Comparison of ENCODE assay signal across 15 cellular contexts in the genomic region with DNA sequence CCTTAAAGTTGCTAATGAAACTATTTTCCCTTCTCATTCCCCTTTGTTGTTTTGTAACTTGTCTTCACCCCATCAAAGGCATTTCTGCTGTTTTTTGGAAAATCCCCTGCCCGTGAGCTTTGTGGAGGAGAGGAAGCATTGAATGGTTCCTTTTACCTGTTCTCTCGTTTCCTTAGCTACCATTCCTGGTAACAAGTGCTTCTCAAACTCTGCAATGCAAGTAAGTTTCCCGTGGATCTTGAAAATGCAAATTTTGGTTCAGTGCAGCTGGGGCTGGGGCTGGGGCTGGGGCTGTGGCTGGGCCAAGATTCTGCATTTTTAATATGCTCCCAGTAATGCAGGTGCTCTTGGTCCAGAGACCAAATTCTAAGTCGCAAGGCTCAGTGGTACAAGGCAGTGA.
DNase-seq lines count a peak whose midpoint lies in the region; ATAC-seq, FAIRE-seq and TF ChIP-seq lines count a peak whose summit lies in the region.
"Had no signal": no experiment of that assay in that cellular context is flagged by ENCODE, and none has a peak within 500 bp of the region (broad histone marks: within the 10 kb centered on the region; RNA-seq: fewer than 3 reads in every experiment).

No MANE protein-coding gene starts in this region.

- H2BK5ac ChIP-seq in H1 (ENCODE audit: low read depth, low read length): no peak overlapping the region

- peak overlapping the region; percentile 85 for H3K27ac Mint-ChIP-seq in Caco-2 (ENCODE audit: unreplicated experiment)
- H3K27ac Mint-ChIP-seq in nephron: peak overlapping the region in 2 of 3 experiments; percentile 57 to 66
- no peak overlapping the region for H3K27ac Mint-ChIP-seq in neural progenitor cell
- H3K27ac Mint-ChIP-seq: CD4-positive, alpha-beta T cell had no signal

- TF ChIP-seq CTCF in Caco-2 (IDR thresholded peaks at IDR 0.05; ENCODE audit: insufficient read depth in 1 of 2, low read depth in 1 of 2, low read length in 1 of 2, severe bottlenecking in 1 of 2, unreplicated experiment in 1 of 2): no peak
- no peak for TF ChIP-seq CTCF in H1 (IDR thresholded peaks at IDR 0.05; ENCODE audit: control extremely low read depth in 1 of 3, insufficient read depth in 1 of 3, low read depth in 1 of 3, low read length in 3 of 3)
- TF ChIP-seq CTCF in nephron (IDR thresholded peaks at IDR 0.05; ENCODE audit: unreplicated experiment in 3 of 3): no peak
- TF ChIP-seq CTCF in neural progenitor cell (IDR thresholded peaks at IDR 0.05): no peak

- CTCF ChIA-PET in Caco-2 (lab: Charles Lee): interaction anchor here (1.5 to 1.7 kb wide), 2 partner anchors 48 to 170 kb away, joined by 3 to 9 read pairs; no protein-coding TSS in a partner anchor
- CTCF ChIA-PET in H1 (lab: Charles Lee; ENCODE audit: partially characterized antibody): interaction anchor here (0.6 to 1.9 kb wide), 3 partner anchors 10 to 170 kb away, joined by 3 to 10 read pairs (median 3); no protein-coding TSS in a partner anchor

- no peak for TF ChIP-seq RAD21 in H1 (IDR thresholded peaks at IDR 0.05 in 1 of 2, conservative IDR thresholded peaks at IDR 0.05 in 1 of 2; ENCODE audit: low read depth in 2 of 2, low read length in 2 of 2)

- no peak for ATAC-seq in GM21515 (IDR thresholded peaks at IDR 0.05; ENCODE audit: unreplicated experiment)
- ATAC-seq: Panc1 had no signal

- H2BK120ac ChIP-seq in H1 (replicated peaks; ENCODE audit: low read depth, low read length): no peak overlapping the region

- H3K9me3 Mint-ChIP-seq in Caco-2 (ENCODE audit: unreplicated experiment): no peaks in the 10 kb centered on the region
- H3K9me3 Mint-ChIP-seq in nephron: no peaks in the 10 kb centered on the region
- no peaks in the 10 kb centered on the region for H3K9me3 Mint-ChIP-seq in neural progenitor cell
- H3K9me3 Mint-ChIP-seq: CD4-positive, alpha-beta T cell had no signal

- no peak overlapping the region for H2AFZ ChIP-seq in H1 (ENCODE audit: low read length)
- H2AFZ ChIP-seq in neural progenitor cell (replicated peaks): no peak overlapping the region

- H3K9ac ChIP-seq in HUES64 (ENCODE audit: low read depth, low read length): no peak overlapping the region
- no peak overlapping the region for H3K9ac ChIP-seq in H1 (replicated peaks in 1 of 4; ENCODE audit: extremely low read depth in 1 of 4, low read depth in 3 of 4, low read length in 3 of 4)
- no peak overlapping the region for H3K9ac ChIP-seq in neural progenitor cell

- H3K79me2 ChIP-seq in H1 (ENCODE audit: control insufficient read depth in 1 of 2, insufficient read depth in 2 of 2, low read length in 2 of 2) (no peaks in the 10 kb centered on the region), neural progenitor cell (ENCODE audit: low read depth) (no peaks in the 10 kb centered on the region)

- H3K4me1 Mint-ChIP-seq in Caco-2 (ENCODE audit: low read depth, unreplicated experiment): peaks cover 23% of the 10 kb centered on the region
- peaks cover 22% of the 10 kb centered on the region for H3K4me1 Mint-ChIP-seq in nephron
- peaks cover 5% of the 10 kb centered on the region for H3K4me1 Mint-ChIP-seq in neural progenitor cell

- no peak for TF ChIP-seq EP300 in H1 (IDR thresholded peaks at IDR 0.05; ENCODE audit: borderline replicate concordance in 1 of 2, low read depth in 2 of 2, low read length in 2 of 2)

- H4K5ac ChIP-seq in H1 (ENCODE audit: insufficient read length, low read depth, low read length): no peak overlapping the region

- DNase-seq in Caco-2 (no peak), H1 (ENCODE audit: low read depth in 1 of 2, low spot score in 2 of 2) (no peak), SW480 (ENCODE audit: low spot score) (no peak), neural progenitor cell (ENCODE audit: low spot score) (no peak), dermis blood vessel endothelial cell (no peak)
- DNase-seq: CD4-positive, alpha-beta T cell; EL; HCEC 1CT; SJCRH30 had no signal

- H3K56ac ChIP-seq in H1 (replicated peaks; ENCODE audit: insufficient read length, low read depth, low read length): no peak overlapping the region

- H3K4ac ChIP-seq in H1 (replicated peaks; ENCODE audit: insufficient read length, low read depth, low read length): no peak overlapping the region

- H3K27me3 ChIP-seq in Caco-2 (replicated peaks; ENCODE audit: control insufficient read depth, insufficient read depth, low read length) (no peaks in the 10 kb centered on the region), HUES64 (ENCODE audit: insufficient read depth, low read length) (no peaks in the 10 kb centered on the region), H1 (replicated peaks in 1 of 4; ENCODE audit: control insufficient read depth in 3 of 4, extremely low read depth in 1 of 4, insufficient read depth in 3 of 4, low read length in 3 of 4) (no peaks in the 10 kb centered on the region), neural progenitor cell (no peaks in the 10 kb centered on the region)
- H3K27me3 ChIP-seq: SJCRH30 had no signal

- H3K36me3 ChIP-seq in Caco-2 (ENCODE audit: control insufficient read depth, insufficient read depth, low read length): no peaks in the 10 kb centered on the region; the same call in 1 of the 2 replicates
- H3K36me3 ChIP-seq in HUES64 (ENCODE audit: insufficient read depth, low read length): no peaks in the 10 kb centered on the region; the same call in 1 of the 2 replicates
- no peaks in the 10 kb centered on the region for H3K36me3 ChIP-seq in H1 (ENCODE audit: control insufficient read depth in 2 of 4, insufficient read depth in 4 of 4, low read length in 3 of 4)
- H3K36me3 ChIP-seq in neural progenitor cell: no peaks in the 10 kb centered on the region
- H3K36me3 ChIP-seq: SJCRH30 had no signal

- H3F3A ChIP-seq in neural progenitor cell (ENCODE audit: low read depth): no peaks in the 10 kb centered on the region

- H4K8ac ChIP-seq in H1 (ENCODE audit: extremely low read depth, insufficient read depth, low read length): no peak overlapping the region

- POLR2A ChIA-PET in Caco-2 (lab: Charles Lee) (interaction anchor here (0.5 to 2.2 kb wide), 4 partner anchors 14 to 59 kb away, joined by 4 to 10 read pairs (median 6); no protein-coding TSS in a partner anchor), H1 (lab: Charles Lee; ENCODE audit: partially characterized antibody) (no interaction called here)

- no peaks in the 10 kb centered on the region for H3K79me1 ChIP-seq in H1 (ENCODE audit: low read depth, low read length)

- H4K91ac ChIP-seq in H1 (replicated peaks; ENCODE audit: insufficient read length, low read length): no peak overlapping the region

- TSS peak; percentile 78 for BruUV-seq in Caco-2 (replicated peaks; lab: Mats Ljungman, UMichigan)

- H3K4me3 ChIP-seq in Caco-2 (ENCODE audit: low read depth, low read length): no peak overlapping the region
- H3K4me3 ChIP-seq in HUES64 (ENCODE audit: low read length): no peak overlapping the region
- H3K4me3 ChIP-seq in H1 (ENCODE audit: extremely low read depth in 1 of 4, insufficient read depth in 2 of 4, low read depth in 3 of 4, low read length in 4 of 4): no peak overlapping the region
- H3K4me3 ChIP-seq in neural progenitor cell: no peak overlapping the region
- H3K4me3 ChIP-seq: SJCRH30 had no signal

- H3K27ac ChIP-seq in HUES64 (ENCODE audit: low read depth, low read length) (peak overlapping the region; percentile 32; the same call in 1 of the 2 replicates), H1 (ENCODE audit: low read depth, low read length) (peak overlapping the region; percentile 37; the same call in 1 of the 2 replicates), neural progenitor cell (no peak overlapping the region)
- H3K27ac ChIP-seq: HL-60, SJCRH30 had no signal

- no peak overlapping the region for H3K23ac ChIP-seq in H1 (ENCODE audit: insufficient read length)

- H3K9me3 ChIP-seq in Caco-2 (no peaks in the 10 kb centered on the region), HUES64 (ENCODE audit: insufficient read depth, low read depth, low read length) (no peaks in the 10 kb centered on the region), H1 (ENCODE audit: insufficient read depth in 2 of 2, low read depth in 1 of 2, low read length in 1 of 2) (no peaks in the 10 kb centered on the region), neural progenitor cell (ENCODE audit: low read depth) (no peaks in the 10 kb centered on the region)
- H3K9me3 ChIP-seq: SJCRH30 had no signal

- H3K27me3 Mint-ChIP-seq in Caco-2 (ENCODE audit: insufficient read depth, unreplicated experiment) (no peaks in the 10 kb centered on the region), nephron (ENCODE audit: low read depth) (no peaks in the 10 kb centered on the region), neural progenitor cell (ENCODE audit: insufficient read depth, low read depth) (no peaks in the 10 kb centered on the region)
- H3K27me3 Mint-ChIP-seq: CD4-positive, alpha-beta T cell had no signal

- H2AK5ac ChIP-seq in H1 (ENCODE audit: low read depth, low read length): no peak overlapping the region

- H3K4me1 ChIP-seq in Caco-2: peaks cover 20% of the 10 kb centered on the region
- peaks cover 16% of the 10 kb centered on the region for H3K4me1 ChIP-seq in HUES64 (ENCODE audit: insufficient read depth, low read length)
- H3K4me1 ChIP-seq in H1 (replicated peaks in 1 of 4; ENCODE audit: control insufficient read depth in 3 of 4, insufficient read depth in 4 of 4, low read length in 3 of 4): peaks cover 3 to 12% (median 8%) of the 10 kb centered on the region in 4 experiments; a peak in 6 of 7 replicates
- H3K4me1 ChIP-seq in neural progenitor cell: peaks cover 3% of the 10 kb centered on the region
- H3K4me1 ChIP-seq: SJCRH30 had no signal

- H2BK20ac ChIP-seq in H1 (ENCODE audit: low read length): no peak overlapping the region

- no peak overlapping the region for H3K18ac ChIP-seq in H1 (ENCODE audit: extremely low read depth, low read length)

- peak overlapping the region in 1 of 2 experiments; percentile 36; a peak in 2 of 4 replicates for H3K4me2 ChIP-seq in H1 (ENCODE audit: insufficient read depth in 1 of 2, low read depth in 2 of 2, low read length in 2 of 2)
- H3K4me2 ChIP-seq in neural progenitor cell: no peak overlapping the region

- peak; percentile 65 for FAIRE-seq in H1 (lab: Jason Lieb, UNC)
- FAIRE-seq: A204.1 had no signal

- H2BK15ac ChIP-seq in H1 (ENCODE audit: low read length): no peak overlapping the region

- WGBS in HUES64: 59% methylated on average over 4 of the region's 4 CpGs
- WGBS in H1 (ENCODE audit: extremely low coverage in 1 of 2, insufficient coverage in 1 of 2, insufficient read length in 1 of 2, insufficient replicate concordance in 2 of 2, low coverage in 1 of 2, low lambda C conversion rate in 2 of 2, missing lambda C conversion rate in 1 of 2), 2 experiments: 46% methylated on average over 4 of the region's 4 CpGs; no CpG with 5 or more reads in 1 of the 2 experiments

- no peak overlapping the region for H3K4me3 Mint-ChIP-seq in Caco-2 (ENCODE audit: unreplicated experiment)
- H3K4me3 Mint-ChIP-seq in nephron: no peak overlapping the region
- no peak overlapping the region for H3K4me3 Mint-ChIP-seq in neural progenitor cell
- H3K4me3 Mint-ChIP-seq: CD4-positive, alpha-beta T cell had no signal

- H3K36me3 Mint-ChIP-seq in Caco-2 (ENCODE audit: insufficient read depth, unreplicated experiment) (peaks cover 7% of the 10 kb centered on the region), nephron (ENCODE audit: low read depth) (peaks cover 12% of the 10 kb centered on the region), neural progenitor cell (peaks cover 12% of the 10 kb centered on the region)

- no peak for TF ChIP-seq POLR2A in H1 (IDR thresholded peaks at IDR 0.05; ENCODE audit: control extremely low read depth in 1 of 2, low read depth in 2 of 2, low read length in 2 of 2)

- no peaks in the 10 kb centered on the region for H3K23me2 ChIP-seq in H1 (ENCODE audit: low read depth, low read length)

- H4K20me1 ChIP-seq in H1 (replicated peaks in 1 of 2; ENCODE audit: control insufficient read depth in 1 of 2, insufficient read depth in 2 of 2, low read length in 2 of 2): no peaks in the 10 kb centered on the region
- no peaks in the 10 kb centered on the region for H4K20me1 ChIP-seq in neural progenitor cell (ENCODE audit: low read depth)

- no peak overlapping the region for H3K14ac ChIP-seq in H1 (ENCODE audit: insufficient read length)

- intact Hi-C loops in Caco-2 (cut with micrococcal nuclease; ENCODE audit: unreplicated experiment): loop anchor here (1.0 kb wide), 3 partner anchors 10 to 59 kb away; no protein-coding TSS in a partner anchor

- H2BK12ac ChIP-seq in H1 (ENCODE audit: low read depth, low read length): no peak overlapping the region
